In the genomic region with DNA sequence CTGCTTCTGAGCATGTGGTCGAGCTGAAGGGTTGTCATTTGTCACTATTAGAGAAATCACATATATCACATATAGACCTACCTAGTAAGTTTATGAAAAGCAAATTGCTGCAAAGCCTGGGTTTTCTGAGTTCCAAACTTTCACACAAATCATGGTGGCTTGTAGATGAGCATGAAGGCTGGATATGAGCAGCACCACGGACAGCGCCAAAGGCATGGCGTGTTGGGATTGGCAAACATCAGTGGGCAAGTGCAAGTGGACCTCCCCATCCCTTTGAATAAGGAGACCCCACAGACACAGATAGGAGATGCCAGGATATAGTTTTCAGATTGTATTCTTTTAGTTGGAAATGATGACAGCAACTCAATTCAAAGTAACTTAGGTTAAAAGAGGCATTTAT, we compare ENCODE assay signal across 14 cellular contexts.
DNase-seq lines count a peak whose midpoint lies in the region; ATAC-seq, FAIRE-seq and TF ChIP-seq lines count a peak whose summit lies in the region.
"Had no signal": no experiment of that assay in that cellular context is flagged by ENCODE, and none has a peak within 500 bp of the region (broad histone marks: within the 10 kb centered on the region; RNA-seq: fewer than 3 reads in every experiment).

No MANE protein-coding gene starts in this region.

- intact Hi-C loops in endothelial cell of umbilical vein (cut with micrococcal nuclease) (no loop called here), dorsolateral prefrontal cortex (cut with DNase I) (no loop called here), Calu3 (cut with micrococcal nuclease; ENCODE audit: unreplicated experiment) (no loop called here), transverse colon (cut with DNase I; ENCODE audit: low total_unique reads) (no loop called here)

- TF ChIP-seq CTCF in endothelial cell of umbilical vein (IDR thresholded peaks at IDR 0.05; ENCODE audit: extremely low read depth in 1 of 2, insufficient read depth in 1 of 2, low read depth in 1 of 2, low read length in 2 of 2) (no peak), dorsolateral prefrontal cortex (IDR thresholded peaks at IDR 0.05 in 54 of 56, conservative IDR thresholded peaks at IDR 0.05 in 2 of 56; ENCODE audit: low read depth in 1 of 56, partially characterized antibody in 56 of 56) (no peak), Calu3 (IDR thresholded peaks at IDR 0.05; ENCODE audit: unreplicated experiment) (no peak), transverse colon (IDR thresholded peaks at IDR 0.05) (no peak)

- H3K27me3 Mint-ChIP-seq in stimulated activated naive CD8-positive, alpha-beta T cell treated with anti-CD3 and anti-CD28 coated beads, Interleukin-15, amount 100 ng/mL, for 72 hours = no peaks in the 10 kb centered on the region
- H3K27me3 Mint-ChIP-seq in Calu3 (ENCODE audit: unreplicated experiment) = peaks cover 62% of the 10 kb centered on the region

- no peaks in the 10 kb centered on the region for H3K4me1 Mint-ChIP-seq in stimulated activated naive CD8-positive, alpha-beta T cell treated with anti-CD3 and anti-CD28 coated beads, Interleukin-15, amount 100 ng/mL, for 72 hours
- no peaks in the 10 kb centered on the region for H3K4me1 Mint-ChIP-seq in Calu3 (ENCODE audit: low read depth, unreplicated experiment)
- H3K4me1 Mint-ChIP-seq: stimulated activated effector memory CD8-positive, alpha-beta T cell treated with anti-CD3 and anti-CD28 coated beads, Interleukin-12 subunit alpha, Interleukin-12 subunit beta, amount 100 ng/mL, for 72 hours had no signal

- TF ChIP-seq EP300 in transverse colon (IDR thresholded peaks at IDR 0.05; ENCODE audit: low read depth) = no peak

- no peaks in the 10 kb centered on the region for H4K20me1 ChIP-seq in endothelial cell of umbilical vein (replicated peaks; ENCODE audit: control insufficient read depth, extremely low read depth, insufficient read depth, low read length)

- no peak overlapping the region for H2AFZ ChIP-seq in endothelial cell of umbilical vein (ENCODE audit: low read depth, low read length)

- H3K9me3 ChIP-seq in endothelial cell of umbilical vein (replicated peaks; ENCODE audit: control insufficient read depth, insufficient read depth, low read length) = no peaks in the 10 kb centered on the region
- H3K9me3 ChIP-seq in transverse colon = no peaks in the 10 kb centered on the region
- H3K9me3 ChIP-seq: gastroesophageal sphincter had no signal

- peak; percentile 21 for DNase-seq in stimulated activated naive CD8-positive, alpha-beta T cell treated with anti-CD3 and anti-CD28 coated beads, Interleukin-15, Interleukin-2, amounts not matched to agents 100 U/mL and 50 U/mL, for 24 hours
- DNase-seq in stimulated activated naive CD8-positive, alpha-beta T cell treated with anti-CD3 and anti-CD28 coated beads, Interleukin-15, amount 100 ng/mL, for 72 hours = no peak
- peak; percentile 2 for DNase-seq in RPMI7951 (ENCODE audit: low read depth)
- DNase-seq in endothelial cell of umbilical vein (ENCODE audit: low read depth, low spot score) = no peak
- DNase-seq in dorsolateral prefrontal cortex = no peak
- DNase-seq in Calu3 = no peak
- DNase-seq in kidney tubule cell (ENCODE audit: low spot score) = no peak
- DNase-seq in transverse colon = no peak
- DNase-seq: activated CD8-positive, alpha-beta memory T cell treated with anti-CD3 and anti-CD28 coated beads, Interleukin-2, amount 50 U/mL, for 48 hours; caudate nucleus; immature natural killer cell; MV-4-11 had no signal

- WGBS in transverse colon (ENCODE audit: low coverage in 1 of 2), 2 donors = 61% methylated on average over 4 of the region's 4 CpGs; no CpG with 5 or more reads in 1 of the 2 donors

- TF ChIP-seq POLR2A in endothelial cell of umbilical vein (IDR thresholded peaks at IDR 0.05; ENCODE audit: low read depth, low read length) (no peak), transverse colon (IDR thresholded peaks at IDR 0.05) (no peak)

- H3K4me2 ChIP-seq in endothelial cell of umbilical vein (ENCODE audit: insufficient read depth, low read length) = no peak overlapping the region

- peak; percentile 24 for FAIRE-seq in endothelial cell of umbilical vein (lab: Jason Lieb, UNC)

- no peak overlapping the region for H3K9ac ChIP-seq in endothelial cell of umbilical vein (replicated peaks; ENCODE audit: extremely low read depth, insufficient read depth, low read length)

- no TSS peak for BruUV-seq in endothelial cell of umbilical vein (replicated peaks; lab: Mats Ljungman, UMichigan)
- BruUV-seq in Calu3 (replicated peaks; lab: Mats Ljungman, UMichigan) = no TSS peak

- H3K4me1 ChIP-seq in endothelial cell of umbilical vein (ENCODE audit: control insufficient read depth, extremely low read depth, insufficient read depth, low read length) = no peaks in the 10 kb centered on the region
- H3K4me1 ChIP-seq in transverse colon = no peaks in the 10 kb centered on the region
- H3K4me1 ChIP-seq: gastroesophageal sphincter had no signal

- no peak overlapping the region for H3K27ac ChIP-seq in endothelial cell of umbilical vein (ENCODE audit: insufficient read depth, low read depth, low read length)
- no peak overlapping the region for H3K27ac ChIP-seq in dorsolateral prefrontal cortex
- H3K27ac ChIP-seq in transverse colon = no peak overlapping the region
- H3K27ac ChIP-seq: gastroesophageal sphincter had no signal

- H3K36me3 ChIP-seq in endothelial cell of umbilical vein (ENCODE audit: control insufficient read depth in 2 of 2, extremely low read depth in 1 of 2, insufficient read depth in 2 of 2, low read length in 2 of 2) (no peaks in the 10 kb centered on the region), transverse colon (no peaks in the 10 kb centered on the region)
- H3K36me3 ChIP-seq: gastroesophageal sphincter had no signal

- H3K27ac Mint-ChIP-seq in stimulated activated naive CD8-positive, alpha-beta T cell treated with anti-CD3 and anti-CD28 coated beads, Interleukin-15, amount 100 ng/mL, for 72 hours = no peak overlapping the region
- no peak overlapping the region for H3K27ac Mint-ChIP-seq in Calu3 (ENCODE audit: unreplicated experiment)
- H3K27ac Mint-ChIP-seq: immature natural killer cell; stimulated activated effector memory CD8-positive, alpha-beta T cell treated with anti-CD3 and anti-CD28 coated beads, Interleukin-12 subunit alpha, Interleukin-12 subunit beta, amount 100 ng/mL, for 72 hours had no signal

- dilution Hi-C loops in endothelial cell of umbilical vein (cut with MboI; ENCODE audit: extremely low pct_ligation_motif_present, low sequenced_read_pairs) = no loop called here

- no peaks in the 10 kb centered on the region for H3K36me3 Mint-ChIP-seq in Calu3 (ENCODE audit: insufficient read depth, unreplicated experiment)

- POLR2A ChIA-PET in endothelial cell of umbilical vein (lab: Charles Lee) = no interaction called here

- no peaks in the 10 kb centered on the region for H3K79me2 ChIP-seq in endothelial cell of umbilical vein (ENCODE audit: control insufficient read depth, insufficient read depth, low read length)

- H3K27me3 ChIP-seq in endothelial cell of umbilical vein (ENCODE audit: control insufficient read depth in 2 of 2, insufficient read depth in 2 of 2, low read length in 2 of 2) (no peaks in the 10 kb centered on the region), dorsolateral prefrontal cortex (no peaks in the 10 kb centered on the region), transverse colon (no peaks in the 10 kb centered on the region)
- H3K27me3 ChIP-seq: gastroesophageal sphincter had no signal

- CTCF ChIA-PET in endothelial cell of umbilical vein (lab: Charles Lee) = no interaction called here
- CTCF ChIA-PET in Calu3 (lab: Charles Lee) = no interaction called here

- in situ Hi-C loops in transverse colon (cut with MboI; ENCODE audit: low pct_ligation_motif_present in 1 of 4, low pct_unique_long_range_greater_than_20kb in 1 of 4, low sequenced_read_pairs in 3 of 4) = no loop called here

- H3K4me3 Mint-ChIP-seq in stimulated activated naive CD8-positive, alpha-beta T cell treated with anti-CD3 and anti-CD28 coated beads, Interleukin-15, amount 100 ng/mL, for 72 hours = no peak overlapping the region
- H3K4me3 Mint-ChIP-seq in Calu3 (ENCODE audit: low read depth, unreplicated experiment) = no peak overlapping the region
- H3K4me3 Mint-ChIP-seq: immature natural killer cell; stimulated activated effector memory CD8-positive, alpha-beta T cell treated with anti-CD3 and anti-CD28 coated beads, Interleukin-12 subunit alpha, Interleukin-12 subunit beta, amount 100 ng/mL, for 72 hours had no signal

- H3K4me3 ChIP-seq in endothelial cell of umbilical vein (replicated peaks in 1 of 3; ENCODE audit: insufficient read depth in 1 of 3, low read depth in 1 of 3, low read length in 3 of 3) (no peak overlapping the region), dorsolateral prefrontal cortex (no peak overlapping the region), transverse colon (no peak overlapping the region)
- H3K4me3 ChIP-seq: gastroesophageal sphincter had no signal

- no peak for ATAC-seq in stimulated activated naive CD8-positive, alpha-beta T cell treated with anti-CD3 and anti-CD28 coated beads, Interleukin-15, Interleukin-2, amounts not matched to agents 100 U/mL and 50 U/mL, for 24 hours
- ATAC-seq in stimulated activated naive CD8-positive, alpha-beta T cell treated with anti-CD3 and anti-CD28 coated beads, Interleukin-15, amount 100 ng/mL, for 72 hours = no peak
- ATAC-seq: gastroesophageal sphincter; stimulated activated effector memory CD8-positive, alpha-beta T cell treated with anti-CD3 and anti-CD28 coated beads, Interleukin-12 subunit alpha, Interleukin-12 subunit beta, amount 100 ng/mL, for 72 hours had no signal

- H3K9me1 ChIP-seq in endothelial cell of umbilical vein (replicated peaks; ENCODE audit: control insufficient read depth, extremely low read depth, insufficient read depth, low read length) = no peaks in the 10 kb centered on the region

- H3K9me3 Mint-ChIP-seq in stimulated activated naive CD8-positive, alpha-beta T cell treated with anti-CD3 and anti-CD28 coated beads, Interleukin-15, amount 100 ng/mL, for 72 hours = no peaks in the 10 kb centered on the region
- H3K9me3 Mint-ChIP-seq in Calu3 (ENCODE audit: low read depth, unreplicated experiment) = no peaks in the 10 kb centered on the region
- H3K9me3 Mint-ChIP-seq: immature natural killer cell; stimulated activated effector memory CD8-positive, alpha-beta T cell treated with anti-CD3 and anti-CD28 coated beads, Interleukin-12 subunit alpha, Interleukin-12 subunit beta, amount 100 ng/mL, for 72 hours had no signal

TF ChIP-seq in endothelial cell of umbilical vein, 7 proteins besides CTCF, POLR2A, EP300 and RAD21 (continues in another document):
- TF ChIP-seq JUN (IDR thresholded peaks at IDR 0.05; ENCODE audit: borderline replicate concordance, insufficient read depth, insufficient read length, low read depth) (no peak), FOS (IDR thresholded peaks at IDR 0.05; ENCODE audit: borderline replicate concordance, insufficient read depth, low read length) (no peak), POLR2AphosphoS5 (IDR thresholded peaks at IDR 0.05; ENCODE audit: insufficient read depth, low read depth, low read length) (no peak), GATA2 (IDR thresholded peaks at IDR 0.05; ENCODE audit: insufficient read depth, insufficient read length, low read depth, low read length) (no peak)
- TF ChIP-seq, protein P1, sequence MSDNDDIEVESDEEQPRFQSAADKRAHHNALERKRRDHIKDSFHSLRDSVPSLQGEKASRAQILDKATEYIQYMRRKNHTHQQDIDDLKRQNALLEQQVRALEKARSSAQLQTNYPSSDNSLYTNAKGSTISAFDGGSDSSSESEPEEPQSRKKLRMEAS (IDR thresholded peaks at IDR 0.05; ENCODE audit: insufficient read depth, insufficient read length) = no peak

Comparison
In these comparisons a context has a peak if more than half of its experiments do, and no peak if none do; other contexts are left out.
1. DNase-seq: peak in stimulated activated naive CD8-positive, alpha-beta T cell treated with anti-CD3 and anti-CD28 coated beads, Interleukin-15, Interleukin-2, amounts not matched to agents 100 U/mL and 50 U/mL, for 24 hours (single experiment) and RPMI7951 (single experiment); none in stimulated activated naive CD8-positive, alpha-beta T cell treated with anti-CD3 and anti-CD28 coated beads, Interleukin-15, amount 100 ng/mL, for 72 hours (0 of 2), endothelial cell of umbilical vein (single experiment), dorsolateral prefrontal cortex (0 of 10), Calu3 (single experiment), kidney tubule cell (single experiment) and transverse colon (single experiment).